8 cellular contexts compared by ENCODE assay signal in genomic region chr11:63768232-63769043, GRCh38. TPM values are rescaled to one million over a fixed set of nuclear protein-coding genes. Genes with fewer than 3 reads are reported as not detected.
DNase-seq lines count a peak whose midpoint lies in the region; TF ChIP-seq lines count a peak whose summit lies in the region.

ZFTA (minus strand) TSS chr11:63768775; CDS start chr11:63768622, 153 bp downstream.

- no peaks in the 10 kb centered on the region for H3K9me3 Mint-ChIP-seq in activated naive CD8-positive, alpha-beta T cell (ENCODE audit: low read depth)

- peak within 1 kb of the TSS; percentile 96 for H3K4me3 Mint-ChIP-seq in activated naive CD8-positive, alpha-beta T cell

- peak; percentile 36 for TF ChIP-seq CTCF in AG10803 (conservative IDR thresholded peaks at IDR 0.05; ENCODE audit: low read length)
- TF ChIP-seq CTCF in ovary (IDR thresholded peaks at IDR 0.05), result peak in 2 of 3 donors; percentile 88 to 90

- WGBS in ovary, 3 donors, result 0 to 2% (median 1%) methylated on average over 13 to 113 of the region's 114 CpGs
- under 1% methylated on average over 114 of the region's 114 CpGs for WGBS in urinary bladder

- peaks cover 21% of the 10 kb centered on the region for H3K27me3 ChIP-seq in HUES48 (ENCODE audit: control insufficient read depth, insufficient read depth, low read length)
- H3K27me3 ChIP-seq in SJSA1 (replicated peaks), result no peaks in the 10 kb centered on the region
- H3K27me3 ChIP-seq in ovary, result no peaks in the 10 kb centered on the region

- H3K4me1 ChIP-seq in HUES48 (ENCODE audit: control insufficient read depth, insufficient read depth, low read length) (peaks cover 34% of the 10 kb centered on the region), SJSA1 (replicated peaks) (peaks cover 20% of the 10 kb centered on the region), ovary (ENCODE audit: insufficient read depth) (peaks cover 19% of the 10 kb centered on the region), urinary bladder (ENCODE audit: insufficient read depth) (peaks cover under 1% of the 10 kb centered on the region)

- H3K9me3 ChIP-seq in HUES48 (ENCODE audit: control insufficient read depth, insufficient read depth, low read length) (no peaks in the 10 kb centered on the region), SJSA1 (replicated peaks) (peaks cover 10% of the 10 kb centered on the region), ovary (no peaks in the 10 kb centered on the region)

- H3K36me3 Mint-ChIP-seq in activated naive CD8-positive, alpha-beta T cell, result no peaks in the 10 kb centered on the region

- H3K27ac Mint-ChIP-seq in activated naive CD8-positive, alpha-beta T cell, result peak within 1 kb of the TSS; percentile 90

- H3K27me3 Mint-ChIP-seq in activated naive CD8-positive, alpha-beta T cell, result no peaks in the 10 kb centered on the region

- no peak for TF ChIP-seq EP300 in ovary (IDR thresholded peaks at IDR 0.05)

- DNase-seq in AG10803 (ENCODE audit: low read depth), result peak; percentile 54
- peak; percentile 70 for DNase-seq in GM19240 (ENCODE audit: insufficient read length, low spot score)
- peak; percentile 73 to 85 for DNase-seq in SJSA1 (ENCODE audit: low read depth in 1 of 2, low spot score in 2 of 2)
- DNase-seq in head of caudate nucleus, result peak in 36 of 42 donors; percentile 29 to 83 (median 62)
- DNase-seq in ovary, result peak; percentile 67 to 86 (median 80)

- TF ChIP-seq POLR2A in ovary (IDR thresholded peaks at IDR 0.05), result no peak

- H3K9ac ChIP-seq in HUES48 (ENCODE audit: low read depth, low read length), result peak within 1 kb of the TSS; percentile 80

- peak within 1 kb of the TSS; percentile 80 for H3K4me3 ChIP-seq in AG10803 (ENCODE audit: low read length)
- peak within 1 kb of the TSS; percentile 83 for H3K4me3 ChIP-seq in HUES48 (ENCODE audit: low read depth, low read length)
- peak within 1 kb of the TSS; percentile 98 for H3K4me3 ChIP-seq in SJSA1
- H3K4me3 ChIP-seq in ovary, result peak within 1 kb of the TSS; percentile 78
- H3K4me3 ChIP-seq in urinary bladder (ENCODE audit: low read depth, low read length), result peak within 1 kb of the TSS; percentile 97

- H3K36me3 ChIP-seq in HUES48 (ENCODE audit: control insufficient read depth, insufficient read depth, low read length) (no peaks in the 10 kb centered on the region), SJSA1 (peaks cover 37% of the 10 kb centered on the region), ovary (no peaks in the 10 kb centered on the region), urinary bladder (ENCODE audit: insufficient read depth) (no peaks in the 10 kb centered on the region)

- intact Hi-C loops in head of caudate nucleus (cut with DNase I) (loop anchor here (10.0 kb wide), 1 partner anchor 176 kb away; no protein-coding TSS in a partner anchor), ovary (cut with DNase I) (loop anchor here in 3 of 4 donors (2.0 to 10.0 kb wide), 7 partner anchors 44 to 884 kb away; partner anchors contain the start of genes SPINDOC (in 2 of the 3), RTN3 (in 1 of the 3) and SLC3A2 (in 1 of the 3))

- peaks cover 6% of the 10 kb centered on the region for H3K4me1 Mint-ChIP-seq in activated naive CD8-positive, alpha-beta T cell (ENCODE audit: low read depth)

- H3K27ac ChIP-seq in HUES48 (ENCODE audit: low read depth, low read length) (peak within 1 kb of the TSS; percentile 93), SJSA1 (peak within 1 kb of the TSS; percentile 49), ovary (peak within 1 kb of the TSS; percentile 80 to 89), urinary bladder (ENCODE audit: low read depth) (peak within 1 kb of the TSS; percentile 47)

RNA-seq across cellular contexts. Expression of gene ZFTA, which starts in this region (rescaled TPM):
- total RNA-seq in SJSA1 (2014; rRNA removed; shearing (Covaris generic)), result 28.7 and 29.5 TPM in 2 replicates
- total RNA-seq in ovary (10 to 100 TPM; 22.6 to 64.4 (median 51.4) TPM), urinary bladder (13.5 TPM)
- polyA plus RNA-seq in ovary (10 to 100 TPM; 20.2 to 23.8 TPM), urinary bladder (26.8 TPM)

Comparison
In these comparisons a context has a peak if more than half of its experiments do, and no peak if none do; other contexts are left out.
1. Peak in every context shown above with its lines: DNase-seq, H3K4me3 ChIP-seq and H3K27ac ChIP-seq.